Comparison of ENCODE assay signal across 1 cellular context in genomic region chr1:198156111-198156744, GRCh38.
TF ChIP-seq lines count a peak whose summit lies in the region.

No MANE protein-coding gene starts in this region.

TF ChIP-seq in IMR-90, 13 proteins besides CTCF, POLR2A, EP300 and RAD21 (continued from another document):
- TF ChIP-seq USF2 (IDR thresholded peaks at IDR 0.05; ENCODE audit: low read depth, low read length) (no peak), BHLHE40 (IDR thresholded peaks at IDR 0.05; ENCODE audit: low read depth, low read length) (no peak), CHD1 (IDR thresholded peaks at IDR 0.05; ENCODE audit: low read depth, low read length) (no peak), SMC3 (IDR thresholded peaks at IDR 0.05; ENCODE audit: low read depth, low read length) (peak; percentile 55)
